ENCODE assay signal across 1 cellular context in genomic region chr2:119223521-119224390, GRCh38.
TF ChIP-seq lines count a peak whose summit lies in the region.

TSS of gene STEAP3 (plus strand) at chr2:119223834. CDS start at chr2:119231013, 7,179 bp downstream.

TF ChIP-seq in HEK293, 187 proteins besides CTCF, POLR2A, EP300 and RAD21 (continued from another document and continues in another):
- TF ChIP-seq AEBP2 (tag by site-specific recombination; IDR thresholded peaks at IDR 0.05; ENCODE audit: borderline replicate concordance) (no peak), ZNF624 (tag by site-specific recombination; IDR thresholded peaks at IDR 0.05) (no peak), ZNF18 (tag by site-specific recombination; IDR thresholded peaks at IDR 0.05) (no peak), ZNF704 (tag by site-specific recombination; IDR thresholded peaks at IDR 0.05) (no peak), ZNF610 (tag by site-specific recombination; IDR thresholded peaks at IDR 0.05; ENCODE audit: borderline replicate concordance) (no peak), ZNF701 (tag by site-specific recombination; IDR thresholded peaks at IDR 0.05) (no peak), ZNF354C (tag by site-specific recombination; IDR thresholded peaks at IDR 0.05; ENCODE audit: borderline replicate concordance, low read depth) (no peak), ZFP3 (tag by site-specific recombination; IDR thresholded peaks at IDR 0.05; ENCODE audit: low read depth) (no peak), ZBTB1 (tag by site-specific recombination; IDR thresholded peaks at IDR 0.05) (no peak), ZNF549 (tag by site-specific recombination; IDR thresholded peaks at IDR 0.05) (no peak), ZNF623 (tag by site-specific recombination; IDR thresholded peaks at IDR 0.05) (no peak), ZNF600 (tag by site-specific recombination; IDR thresholded peaks at IDR 0.05) (no peak), OVOL3 (tag by site-specific recombination; IDR thresholded peaks at IDR 0.05) (no peak), ZBTB44 (tag by site-specific recombination; IDR thresholded peaks at IDR 0.05) (no peak), ZNF830 (tag by site-specific recombination; IDR thresholded peaks at IDR 0.05; ENCODE audit: low read depth) (no peak), TRIM28 (IDR thresholded peaks at IDR 0.05; ENCODE audit: borderline replicate concordance, low read length) (no peak), ZNF658 (tag by site-specific recombination; IDR thresholded peaks at IDR 0.05) (no peak), ZBTB10 (tag by site-specific recombination; IDR thresholded peaks at IDR 0.05) (no peak), SP3 (tag by site-specific recombination; IDR thresholded peaks at IDR 0.05) (peak; percentile 32), GLIS2 (tag by site-specific recombination; IDR thresholded peaks at IDR 0.05) (peak; percentile 68), ZBTB48 (tag by site-specific recombination; IDR thresholded peaks at IDR 0.05) (peak; percentile 33; the same call in 1 of the 2 replicates), ZNF132 (tag by site-specific recombination; IDR thresholded peaks at IDR 0.05; ENCODE audit: borderline replicate concordance) (no peak), ZNF350 (tag by site-specific recombination; IDR thresholded peaks at IDR 0.05) (no peak), KLF17 (tag by site-specific recombination; IDR thresholded peaks at IDR 0.05) (0 out of 2 replicates have a peak, but pooled peaks have one; percentile 43), ZNF175 (tag by site-specific recombination; IDR thresholded peaks at IDR 0.05) (no peak), ZNF521 (tag by site-specific recombination; IDR thresholded peaks at IDR 0.05) (no peak), PATZ1 (tag by site-specific recombination; IDR thresholded peaks at IDR 0.05) (peak; percentile 43; the same call in 1 of the 2 replicates), ZNF777 (tag by site-specific recombination; IDR thresholded peaks at IDR 0.05; ENCODE audit: borderline replicate concordance) (peak; percentile 17; the same call in 1 of the 2 replicates), ZSCAN30 (tag by site-specific recombination; IDR thresholded peaks at IDR 0.05) (0 out of 2 replicates have a peak, but pooled peaks have one; percentile 38), WT1 (tag by site-specific recombination; IDR thresholded peaks at IDR 0.05) (no peak), ZNF792 (tag by site-specific recombination; IDR thresholded peaks at IDR 0.05) (no peak), ZNF16 (tag by site-specific recombination; IDR thresholded peaks at IDR 0.05; ENCODE audit: low read depth) (no peak), ZBTB6 (tag by site-specific recombination; IDR thresholded peaks at IDR 0.05) (no peak), ZNF791 (tag by site-specific recombination; IDR thresholded peaks at IDR 0.05) (no peak), PBX3 (CRISPR knock-in tag; IDR thresholded peaks at IDR 0.05) (no peak), ZNF561 (tag by site-specific recombination; IDR thresholded peaks at IDR 0.05; ENCODE audit: borderline replicate concordance) (no peak), IKZF3 (tag by site-specific recombination; IDR thresholded peaks at IDR 0.05) (no peak), GLI2 (tag by site-specific recombination; IDR thresholded peaks at IDR 0.05; ENCODE audit: borderline replicate concordance, low read depth) (no peak), ZNF571 (tag by site-specific recombination; IDR thresholded peaks at IDR 0.05) (no peak), ZNF184 (tag by site-specific recombination; IDR thresholded peaks at IDR 0.05) (no peak), KLF9 (tag by site-specific recombination; IDR thresholded peaks at IDR 0.05; ENCODE audit: low read depth) (no peak), INSM2 (tag by site-specific recombination; IDR thresholded peaks at IDR 0.05) (no peak), ZNF530 (tag by site-specific recombination; IDR thresholded peaks at IDR 0.05; ENCODE audit: low read depth) (no peak), ZNF112 (tag by site-specific recombination; IDR thresholded peaks at IDR 0.05) (no peak), ZNF785 (tag by site-specific recombination; IDR thresholded peaks at IDR 0.05) (no peak)
